Comparison of ENCODE assay signal across 2 cellular contexts in the genomic region with DNA sequence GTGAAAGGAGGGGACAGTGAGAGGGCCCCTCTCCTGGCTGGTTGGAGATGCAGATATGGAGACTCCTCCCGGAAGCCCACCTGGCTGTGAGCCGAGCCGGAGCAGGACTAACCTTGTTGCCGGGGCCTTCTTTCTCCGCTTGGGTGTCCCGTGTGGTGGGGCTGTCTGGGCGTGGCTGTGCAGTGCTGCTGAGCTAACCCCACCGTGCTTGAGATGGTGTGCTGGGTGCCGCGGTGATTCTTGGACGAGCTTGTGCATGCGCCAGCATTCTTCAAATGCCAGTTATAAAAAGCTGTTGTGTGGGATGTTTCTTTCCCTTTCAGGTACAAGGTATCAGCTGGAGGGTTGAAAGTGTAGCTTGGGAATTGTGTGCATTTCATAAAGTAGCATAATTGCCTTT.
TF ChIP-seq lines count a peak whose summit lies in the region.

No MANE protein-coding gene starts in this region.

TF ChIP-seq in SK-N-SH treated with all-trans-retinoic acid at 6 μM for 48 hours, 23 proteins besides CTCF, POLR2A, EP300 and RAD21 (continued from another document):
- TF ChIP-seq, protein P1, sequence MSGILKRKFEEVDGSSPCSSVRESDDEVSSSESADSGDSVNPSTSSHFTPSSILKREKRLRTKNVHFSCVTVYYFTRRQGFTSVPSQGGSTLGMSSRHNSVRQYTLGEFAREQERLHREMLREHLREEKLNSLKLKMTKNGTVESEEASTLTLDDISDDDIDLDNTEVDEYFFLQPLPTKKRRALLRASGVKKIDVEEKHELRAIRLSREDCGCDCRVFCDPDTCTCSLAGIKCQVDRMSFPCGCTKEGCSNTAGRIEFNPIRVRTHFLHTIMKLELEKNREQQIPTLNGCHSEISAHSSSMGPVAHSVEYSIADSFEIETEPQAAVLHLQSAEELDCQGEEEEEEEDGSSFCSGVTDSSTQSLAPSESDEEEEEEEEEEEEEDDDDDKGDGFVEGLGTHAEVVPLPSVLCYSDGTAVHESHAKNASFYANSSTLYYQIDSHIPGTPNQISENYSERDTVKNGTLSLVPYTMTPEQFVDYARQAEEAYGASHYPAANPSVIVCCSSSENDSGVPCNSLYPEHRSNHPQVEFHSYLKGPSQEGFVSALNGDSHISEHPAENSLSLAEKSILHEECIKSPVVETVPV (CRISPR knock-in tag; IDR thresholded peaks at IDR 0.05) = no peak
- TF ChIP-seq ZFP3 (CRISPR knock-in tag; IDR thresholded peaks at IDR 0.05) = no peak
- TF ChIP-seq ZC3H10 (CRISPR knock-in tag; IDR thresholded peaks at IDR 0.05) = no peak
- no peak for TF ChIP-seq ISL1 (CRISPR knock-in tag; IDR thresholded peaks at IDR 0.05)
- no peak for TF ChIP-seq SNAI2 (CRISPR knock-in tag; IDR thresholded peaks at IDR 0.05)
- TF ChIP-seq ZNF70 (CRISPR knock-in tag; IDR thresholded peaks at IDR 0.05) = no peak

TF ChIP-seq in SK-N-SH, 30 proteins besides CTCF, POLR2A, EP300 and RAD21 (continued from another document):
- no peak for TF ChIP-seq REST (IDR thresholded peaks at IDR 0.05; ENCODE audit: low read depth, low read length)
- no peak for TF ChIP-seq NFIC (IDR thresholded peaks at IDR 0.05; ENCODE audit: borderline replicate concordance)
- no peak for TF ChIP-seq SMC3 (IDR thresholded peaks at IDR 0.05; ENCODE audit: low read depth, low read length)
- TF ChIP-seq, protein P2, sequence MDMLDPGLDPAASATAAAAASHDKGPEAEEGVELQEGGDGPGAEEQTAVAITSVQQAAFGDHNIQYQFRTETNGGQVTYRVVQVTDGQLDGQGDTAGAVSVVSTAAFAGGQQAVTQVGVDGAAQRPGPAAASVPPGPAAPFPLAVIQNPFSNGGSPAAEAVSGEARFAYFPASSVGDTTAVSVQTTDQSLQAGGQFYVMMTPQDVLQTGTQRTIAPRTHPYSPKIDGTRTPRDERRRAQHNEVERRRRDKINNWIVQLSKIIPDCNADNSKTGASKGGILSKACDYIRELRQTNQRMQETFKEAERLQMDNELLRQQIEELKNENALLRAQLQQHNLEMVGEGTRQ (IDR thresholded peaks at IDR 0.05; ENCODE audit: borderline replicate concordance, low read depth, low read length) = no peak
- TF ChIP-seq RXRA (IDR thresholded peaks at IDR 0.05; ENCODE audit: borderline replicate concordance, low read depth) = no peak
- no peak for TF ChIP-seq YY1 (IDR thresholded peaks at IDR 0.05; ENCODE audit: low read depth)
- no peak for TF ChIP-seq GABPA (IDR thresholded peaks at IDR 0.05; ENCODE audit: low read depth)
- TF ChIP-seq ZBTB33 (IDR thresholded peaks at IDR 0.05; ENCODE audit: borderline replicate concordance, low read depth) = no peak
- no peak for TF ChIP-seq MEF2A (IDR thresholded peaks at IDR 0.05; ENCODE audit: borderline replicate concordance, low read depth)
- TF ChIP-seq, protein P3, sequence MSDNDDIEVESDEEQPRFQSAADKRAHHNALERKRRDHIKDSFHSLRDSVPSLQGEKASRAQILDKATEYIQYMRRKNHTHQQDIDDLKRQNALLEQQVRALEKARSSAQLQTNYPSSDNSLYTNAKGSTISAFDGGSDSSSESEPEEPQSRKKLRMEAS (IDR thresholded peaks at IDR 0.05; ENCODE audit: low read depth) = no peak
- TF ChIP-seq SIN3A (IDR thresholded peaks at IDR 0.05; ENCODE audit: borderline replicate concordance, low read depth, low read length) = no peak
